16 cellular contexts compared by ENCODE assay signal in the genomic region with DNA sequence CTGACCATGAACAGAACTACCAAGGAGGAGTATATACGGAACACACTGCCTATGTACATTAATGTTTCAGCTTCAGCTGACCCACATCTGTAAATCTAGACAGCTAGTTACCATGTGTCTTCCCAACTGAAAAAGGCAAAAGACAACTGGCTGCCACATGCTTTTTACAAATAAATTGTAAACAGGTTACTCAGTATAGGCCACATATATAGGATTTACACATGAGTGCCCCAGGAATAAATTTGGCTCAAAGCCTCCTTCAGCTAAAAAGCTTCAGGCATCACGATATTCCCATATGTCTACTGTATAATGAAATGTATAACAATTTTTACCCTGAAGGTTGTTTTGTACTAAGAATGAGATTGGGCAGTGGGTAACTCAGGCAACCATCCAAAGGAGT.
A peak's percentile ranks its signal among the peaks of the same experiment; 100 is the strongest.
DNase-seq lines count a peak whose midpoint lies in the region; ATAC-seq lines count a peak whose summit lies in the region.
"Had no signal": no experiment of that assay in that cellular context is flagged by ENCODE, and none has a peak within 500 bp of the region (broad histone marks: within the 10 kb centered on the region; RNA-seq: fewer than 3 reads in every experiment).

No MANE protein-coding gene starts in this region.

- H3K36me3 ChIP-seq in BLaER1 treated with 17β-estradiol and CSF1 and Interleukin-3, amounts not matched to agents 10 nM and 100 nM, result no peaks in the 10 kb centered on the region

- no peak overlapping the region for H3K4me3 ChIP-seq in BLaER1 treated with 17β-estradiol and CSF1 and Interleukin-3, amounts not matched to agents 10 nM and 100 nM

- peak overlapping the region in 8 of 11 experiments; percentile 12 to 50 (median 36); a peak in 11 of 22 replicates for H3K4me2 ChIP-seq in BLaER1 treated with 17β-estradiol and CSF1 and Interleukin-3, amounts not matched to agents 10 nM and 100 nM

- H3K27me3 ChIP-seq in BLaER1 treated with 17β-estradiol and CSF1 and Interleukin-3, amounts not matched to agents 10 nM and 100 nM, result no peaks in the 10 kb centered on the region

- no peak overlapping the region for H3K9ac ChIP-seq in BLaER1 treated with 17β-estradiol and CSF1 and Interleukin-3, amounts not matched to agents 10 nM and 100 nM

- peaks cover 0 to 7% (median 0%) of the 10 kb centered on the region in 11 experiments; a peak in 1 of 22 replicates for H3K9me3 ChIP-seq in BLaER1 treated with 17β-estradiol and CSF1 and Interleukin-3, amounts not matched to agents 10 nM and 100 nM (replicated peaks in 1 of 11)

- H3K4me1 ChIP-seq in BLaER1 treated with 17β-estradiol and CSF1 and Interleukin-3, amounts not matched to agents 10 nM and 100 nM, result peaks cover 0 to 11% (median 4%) of the 10 kb centered on the region in 10 experiments; a peak in 6 of 20 replicates

- peak; percentile 95 for DNase-seq in NCI-H1694 (lab: John Stamatoyannopoulos, UW)
- peak; percentile 64 for DNase-seq in RPMI7951 (ENCODE audit: low read depth)
- no peak for DNase-seq in stimulated activated CD4-positive, alpha-beta T cell treated with anti-CD3 and anti-CD28 coated beads, Interleukin-4, amount 100 ng/mL, for 4 hours
- DNase-seq in NCI-H510A treated with DMSO at 0.1 percent for 48 hours (lab: John Stamatoyannopoulos, UW), result no peak
- DNase-seq: ACHN; AML-193; Calu3; CD8-positive, alpha-beta T cell; DMS79; GDM1; GOT3; H7; KG1 had no signal

- H3K27ac ChIP-seq in BLaER1 treated with 17β-estradiol and CSF1 and Interleukin-3, amounts not matched to agents 10 nM and 100 nM, result no peak overlapping the region

- H4K20me1 ChIP-seq in BLaER1 treated with 17β-estradiol and CSF1 and Interleukin-3, amounts not matched to agents 10 nM and 100 nM, result no peaks in the 10 kb centered on the region

- ATAC-seq in HG02623 (IDR thresholded peaks at IDR 0.05; ENCODE audit: unreplicated experiment), result no peak
- ATAC-seq: CD8-positive, alpha-beta T cell; HCT116 had no signal

Comparison
In these comparisons a context has a peak if more than half of its experiments do, and no peak if none do; other contexts are left out.
1. DNase-seq: peak in NCI-H1694 (single experiment) and RPMI7951 (single experiment); none in stimulated activated CD4-positive, alpha-beta T cell treated with anti-CD3 and anti-CD28 coated beads, Interleukin-4, amount 100 ng/mL, for 4 hours (0 of 2) and NCI-H510A treated with DMSO at 0.1 percent for 48 hours (single experiment).